In the genomic region with DNA sequence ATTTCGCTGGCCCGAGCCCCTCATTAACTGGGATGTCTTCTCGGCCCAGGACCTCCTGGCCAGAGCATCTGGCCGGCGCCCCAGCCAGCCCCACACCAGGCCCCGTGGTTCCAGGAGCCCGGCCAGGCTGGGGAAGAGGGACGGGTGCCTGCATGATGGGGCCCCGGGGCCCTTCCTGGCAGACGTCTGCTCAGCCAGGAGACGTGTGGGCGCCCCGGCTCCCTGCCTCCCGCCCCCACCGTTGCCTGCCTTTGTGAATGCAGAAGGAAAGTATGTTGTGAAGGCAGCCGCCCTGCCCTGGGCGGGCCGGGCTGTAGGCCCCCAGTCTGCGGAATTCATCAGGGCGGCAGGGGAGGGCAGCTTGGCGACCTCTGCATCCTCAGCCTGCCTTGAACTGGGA, we compare ENCODE assay signal across 15 cellular contexts. TPM values are rescaled to one million over a fixed set of nuclear protein-coding genes. Genes with fewer than 3 reads are reported as not detected.
DNase-seq lines count a peak whose midpoint lies in the region; FAIRE-seq and TF ChIP-seq lines count a peak whose summit lies in the region.
"Had no signal": no experiment of that assay in that cellular context is flagged by ENCODE, and none has a peak within 500 bp of the region (broad histone marks: within the 10 kb centered on the region; RNA-seq: fewer than 3 reads in every experiment).

No MANE protein-coding gene starts in this region.

- no peak overlapping the region for H2BK12ac ChIP-seq in trophoblast cell (ENCODE audit: low read length)

- H3K4me1 ChIP-seq in trophoblast cell (ENCODE audit: control insufficient read depth in 1 of 2, insufficient read depth in 2 of 2, low read length in 2 of 2): no peaks in the 10 kb centered on the region

- H3K27ac ChIP-seq in trophoblast cell (ENCODE audit: low read depth, low read length): no peak overlapping the region
- no peak overlapping the region for H3K27ac ChIP-seq in RWPE1
- H3K27ac ChIP-seq: brain microvascular endothelial cell, sigmoid colon had no signal

- H3K4me2 ChIP-seq in trophoblast cell (ENCODE audit: low read length): no peak overlapping the region

- TF ChIP-seq CTCF in RWPE1 (conservative IDR thresholded peaks at IDR 0.05; ENCODE audit: low read depth): no peak

- H3K14ac ChIP-seq in trophoblast cell (ENCODE audit: low read length): no peak overlapping the region

- no peak overlapping the region for H3K9ac ChIP-seq in trophoblast cell (ENCODE audit: low read length)

- H3K4me3 ChIP-seq in trophoblast cell (ENCODE audit: low read depth, low read length): no peak overlapping the region
- H3K4me3 ChIP-seq: mucosa of descending colon, sigmoid colon had no signal

- no peak overlapping the region for H4K12ac ChIP-seq in trophoblast cell (ENCODE audit: low read depth, low read length)

- no peak overlapping the region for H2AFZ ChIP-seq in trophoblast cell (ENCODE audit: insufficient read depth, low read length, poor library complexity)

- TF ChIP-seq POLR2A in GM12892 (IDR thresholded peaks at IDR 0.05; ENCODE audit: low read depth, low read length): no peak

- POLR2A ChIA-PET in RWPE1 (lab: Yijun Ruan, JAX; ENCODE audit: low non-redundant PET): no interaction called here

- peaks cover 3% of the 10 kb centered on the region for H3K9me3 ChIP-seq in trophoblast cell (ENCODE audit: insufficient read depth, low read depth, low read length)
- H3K9me3 ChIP-seq: mucosa of descending colon, sigmoid colon had no signal

- CTCF ChIA-PET in RWPE1 (lab: Yijun Ruan, JAX): no interaction called here

- H2AK5ac ChIP-seq in trophoblast cell (ENCODE audit: low read length): no peak overlapping the region

- H3K27me3 ChIP-seq in trophoblast cell (ENCODE audit: insufficient read depth, low read length): peaks cover 22% of the 10 kb centered on the region

- no peaks in the 10 kb centered on the region for H3K36me3 ChIP-seq in trophoblast cell (ENCODE audit: control insufficient read depth in 1 of 2, insufficient read depth in 2 of 2, low read length in 2 of 2)
- H3K36me3 ChIP-seq: brain microvascular endothelial cell, sigmoid colon had no signal

- no peak overlapping the region for H3K23ac ChIP-seq in trophoblast cell (ENCODE audit: low read length)

- no peak overlapping the region for H4K91ac ChIP-seq in trophoblast cell (ENCODE audit: low read depth, low read length)

- no peak for FAIRE-seq in GM12892 (lab: Jason Lieb, UNC)
- FAIRE-seq: endometrium had no signal

- DNase-seq in GM12892 (ENCODE audit: insufficient read length) (peak; percentile 35), RPMI7951 (ENCODE audit: low read depth) (peak; percentile 70), globus pallidus (ENCODE audit: low spot score) (peak; percentile 29), trophoblast cell (peak; percentile 57 to 77), cortex of kidney (lab: John Stamatoyannopoulos, UW) (no peak), RWPE1 (ENCODE audit: low spot score) (no peak), cerebellar cortex (ENCODE audit: low spot score) (no peak)
- DNase-seq: activated CD4-positive, alpha-beta T cell treated with anti-CD3 and anti-CD28 coated beads, Interleukin-2, amount 50 U/mL, for 1 hour; activated effector memory CD4-positive, alpha-beta T cell treated with Interleukin-2 at 50 U/mL for 16 hours; brain microvascular endothelial cell; CD8-positive, alpha-beta memory T cell; mucosa of descending colon; NCI-H1048; sigmoid colon had no signal

- no peak overlapping the region for H4K8ac ChIP-seq in trophoblast cell (ENCODE audit: low read depth, low read length)

- H2BK120ac ChIP-seq in trophoblast cell (ENCODE audit: insufficient read depth, low read length, poor library complexity): no peak overlapping the region

- H3K79me1 ChIP-seq in trophoblast cell (ENCODE audit: low read length): no peaks in the 10 kb centered on the region

- H3K18ac ChIP-seq in trophoblast cell (ENCODE audit: low read length): no peak overlapping the region

- no CpG with 5 or more reads among the region's 21 CpGs for WGBS in trophoblast cell (ENCODE audit: extremely low coverage, insufficient coverage, insufficient read length)

- no peak overlapping the region for H3K4ac ChIP-seq in trophoblast cell (ENCODE audit: low read depth, low read length)

- H2BK5ac ChIP-seq in trophoblast cell (ENCODE audit: low read depth, low read length, poor library complexity): no peak overlapping the region

- no peaks in the 10 kb centered on the region for H3K79me2 ChIP-seq in trophoblast cell (ENCODE audit: control insufficient read depth, insufficient read depth, low read length, poor library complexity)

RNA-seq across cellular contexts. Expression of a gene that starts 4.4 kb away (rescaled TPM):
- polyA plus RNA-seq in GM12892 (2012; ENCODE audit: missing spikeins): not detected
- total RNA-seq in RPMI7951 (2014; rRNA removed; shearing (Covaris generic)): 1.1 and 1.2 TPM in 2 replicates
- polyA plus RNA-seq in trophoblast cell (2013): 0.10 and 0.11 TPM in 2 replicates
- total RNA-seq: CD8-positive, alpha-beta memory T cell had no signal
- polyA plus RNA-seq: CD8-positive, alpha-beta memory T cell had no signal

RNA-seq across cellular contexts. Expression of a gene that starts 36.2 kb away (rescaled TPM):
- polyA plus RNA-seq in GM12892 (2012; ENCODE audit: missing spikeins): 12.8 TPM
- 32.4 and 56.2 TPM in 2 replicates for total RNA-seq in RPMI7951 (2014; rRNA removed; shearing (Covaris generic))
- polyA plus RNA-seq in trophoblast cell (2013): 38.1 and 38.7 TPM in 2 replicates

Comparison
In these comparisons a context has a peak if more than half of its experiments do, and no peak if none do; other contexts are left out.
1. DNase-seq: peak in GM12892 (single experiment), RPMI7951 (single experiment), globus pallidus (single experiment) and trophoblast cell (2 of 2); none in cortex of kidney (single experiment), RWPE1 (single experiment) and cerebellar cortex (single experiment).